Comparison of ENCODE assay signal across 14 cellular contexts in genomic region chr4:186266699-186267467, GRCh38. TPM values are rescaled to one million over a fixed set of nuclear protein-coding genes. Genes with fewer than 3 reads are reported as not detected.
DNase-seq lines count a peak whose midpoint lies in the region; ATAC-seq, FAIRE-seq and TF ChIP-seq lines count a peak whose summit lies in the region.
"Had no signal": no experiment of that assay in that cellular context is flagged by ENCODE, and none has a peak within 500 bp of the region (broad histone marks: within the 10 kb centered on the region; RNA-seq: fewer than 3 reads in every experiment).

No MANE protein-coding gene starts in this region.

- peaks cover 3% of the 10 kb centered on the region; the same call in 1 of the 2 replicates for H3K36me3 Mint-ChIP-seq in WTC11

- peak overlapping the region; percentile 100 for H3K27ac Mint-ChIP-seq in WTC11

- peaks cover 56% of the 10 kb centered on the region for H3K4me1 Mint-ChIP-seq in WTC11

- peak overlapping the region; percentile 65 for H3K4me3 Mint-ChIP-seq in WTC11

- TF ChIP-seq CTCF in WTC11 (IDR thresholded peaks at IDR 0.05) (no peak), testis (IDR thresholded peaks at IDR 0.05) (no peak)

- CTCF ChIA-PET in WTC11 (lab: Charles Lee), result interaction anchor here (1.6 kb wide), 1 partner anchor 31 kb away, joined by 4 read pairs; no protein-coding TSS in a partner anchor

- FAIRE-seq in GM12892 (lab: Jason Lieb, UNC), result no peak

- no peak for TF ChIP-seq POLR2A in testis (IDR thresholded peaks at IDR 0.05)
- TF ChIP-seq POLR2A in GM12892 (IDR thresholded peaks at IDR 0.05; ENCODE audit: low read depth, low read length), result no peak

- ATAC-seq in WTC11, result peak; percentile 90
- no peak for ATAC-seq in aorta (ENCODE audit: low FRiP score)

- POLR2A ChIA-PET in WTC11 (lab: Charles Lee), result interaction anchor here (0.6 to 3.0 kb wide), 3 partner anchors 16 to 457 kb away, joined by 3 to 13 read pairs (median 6); partner anchors contain the start of gene FAT1

- intact Hi-C loops in testis (cut with DNase I; ENCODE audit: low total_unique reads), result no loop called here
- intact Hi-C loops in aorta (cut with DNase I), result no loop called here

- WGBS in mesodermal cell (ENCODE audit: insufficient coverage in 2 of 2), 2 experiments, result 0 to 2% methylated on average over 1 to 5 of the region's 8 CpGs
- 25 to 26% methylated on average over 8 of the region's 8 CpGs for WGBS in testis, 2 donors
- 26 to 34% methylated on average over 8 of the region's 8 CpGs for WGBS in aorta, 2 donors

- H3K27me3 ChIP-seq in testis (no peaks in the 10 kb centered on the region), MG63 (no peaks in the 10 kb centered on the region), aorta (ENCODE audit: control insufficient read depth in 1 of 2, insufficient read depth in 2 of 2, low read length in 1 of 2) (no peaks in the 10 kb centered on the region)
- H3K27me3 ChIP-seq: adrenal gland had no signal

- H3K36me3 ChIP-seq in mesodermal cell (ENCODE audit: control insufficient read depth, insufficient read depth, low read length) (no peaks in the 10 kb centered on the region), testis (ENCODE audit: low read depth, missing control alignments) (no peaks in the 10 kb centered on the region), MG63 (no peaks in the 10 kb centered on the region), aorta (ENCODE audit: control insufficient read depth in 1 of 2, insufficient read depth in 2 of 2, low read length in 1 of 2) (no peaks in the 10 kb centered on the region)
- H3K36me3 ChIP-seq: adrenal gland had no signal

- H3K4me1 ChIP-seq in mesodermal cell (ENCODE audit: control insufficient read depth, insufficient read depth, low read length, poor library complexity, severe bottlenecking) (peaks cover 9% of the 10 kb centered on the region), testis (peaks cover 3% of the 10 kb centered on the region), aorta (ENCODE audit: control insufficient read depth in 1 of 2, insufficient read depth in 2 of 2, low read length in 2 of 2) (no peaks in the 10 kb centered on the region)
- H3K4me1 ChIP-seq: adrenal gland had no signal

- H3K4me3 ChIP-seq in mesodermal cell (ENCODE audit: extremely low read depth, insufficient read depth, low read length, poor library complexity, severe bottlenecking), result no peak overlapping the region
- no peak overlapping the region for H3K4me3 ChIP-seq in testis
- H3K4me3 ChIP-seq in MG63, result no peak overlapping the region
- no peak overlapping the region for H3K4me3 ChIP-seq in aorta (ENCODE audit: low read length in 2 of 2)
- H3K4me3 ChIP-seq: adrenal gland had no signal

- DNase-seq in WTC11 (ENCODE audit: low spot score) (peak; percentile 61), glomerular visceral epithelial cell (ENCODE audit: extremely low spot score) (peak; percentile 43), testis (peak; percentile 28), GM12892 (ENCODE audit: insufficient read length) (no peak), MG63 (no peak), aorta (no peak), NCI-H2107 treated with DMSO at 0.1 percent for 48 hours (lab: John Stamatoyannopoulos, UW; ENCODE audit: unreplicated experiment) (no peak)
- DNase-seq: activated CD4-positive, alpha-beta T cell treated with anti-CD3 and anti-CD28 coated beads for 1 hour; activated T-cell treated with anti-CD3 and anti-CD28 coated beads, Interleukin-2, amount 50 U/mL, for 1 hour; NCI-H2171 treated with DMSO at 0.1 percent for 48 hours had no signal

- H3K9me3 Mint-ChIP-seq in WTC11, result peaks cover 4% of the 10 kb centered on the region

- H3K27me3 Mint-ChIP-seq in WTC11 (ENCODE audit: low read depth), result no peaks in the 10 kb centered on the region

- no peaks in the 10 kb centered on the region for H3K9me3 ChIP-seq in mesodermal cell (ENCODE audit: control insufficient read depth, low read length)
- no peaks in the 10 kb centered on the region for H3K9me3 ChIP-seq in testis
- H3K9me3 ChIP-seq in MG63, result no peaks in the 10 kb centered on the region
- H3K9me3 ChIP-seq in aorta (ENCODE audit: control insufficient read depth, low read length), result peaks cover 2% of the 10 kb centered on the region
- H3K9me3 ChIP-seq: adrenal gland had no signal

- H3K27ac ChIP-seq in mesodermal cell (ENCODE audit: low read depth, low read length, severe bottlenecking) (peak overlapping the region; percentile 32), testis (no peak overlapping the region), aorta (ENCODE audit: low read depth in 1 of 2, low read length in 2 of 2) (no peak overlapping the region)
- H3K27ac ChIP-seq: adrenal gland had no signal

TF ChIP-seq in WTC11, 78 proteins besides CTCF, POLR2A, EP300 and RAD21 (continues in another document):
- TF ChIP-seq HMGA2 (CRISPR knock-in tag; IDR thresholded peaks at IDR 0.05) (no peak), GRHL2 (CRISPR knock-in tag; IDR thresholded peaks at IDR 0.05; ENCODE audit: insufficient replicate concordance, severe bottlenecking) (no peak), ZNF416 (CRISPR knock-in tag; IDR thresholded peaks at IDR 0.05) (no peak), JUN (CRISPR knock-in tag; IDR thresholded peaks at IDR 0.05) (no peak), ERG (CRISPR knock-in tag; IDR thresholded peaks at IDR 0.05) (no peak), ZNF263 (CRISPR knock-in tag; IDR thresholded peaks at IDR 0.05; ENCODE audit: low read depth) (no peak), GTF2I (CRISPR knock-in tag; conservative IDR thresholded peaks at IDR 0.05) (no peak), SOX15 (CRISPR knock-in tag; IDR thresholded peaks at IDR 0.05) (no peak), STAT6 (CRISPR knock-in tag; conservative IDR thresholded peaks at IDR 0.05; ENCODE audit: low read depth) (no peak), MXD4 (CRISPR knock-in tag; IDR thresholded peaks at IDR 0.05; ENCODE audit: borderline replicate concordance) (no peak), CREM (CRISPR knock-in tag; IDR thresholded peaks at IDR 0.05) (no peak), ATF2 (CRISPR knock-in tag; IDR thresholded peaks at IDR 0.05; ENCODE audit: borderline replicate concordance, low read depth) (no peak), FOXP1 (CRISPR knock-in tag; IDR thresholded peaks at IDR 0.05; ENCODE audit: borderline replicate concordance) (no peak), NFYB (CRISPR knock-in tag; conservative IDR thresholded peaks at IDR 0.05; ENCODE audit: low read depth) (no peak)

RNA-seq across cellular contexts. Expression of gene F11, which starts 0.9 kb away (rescaled TPM):
- total RNA-seq in WTC11 (2021) (1.6 to 1.9 TPM (median 1.6 TPM) in 3 replicates), testis (under 1 TPM in 1 of 2 donors, not detected in 1; 0.19 TPM), aorta (under 1 TPM; 0.26 to 0.48 TPM)
- not detected for polyA plus RNA-seq in mesodermal cell (2013, experiment 1 of 2)
- not detected for polyA plus RNA-seq in mesodermal cell (2013, experiment 2 of 2)
- polyA plus RNA-seq in testis (ENCODE audit: insufficient read depth, low read depth, low replicate concordance) (not detected), aorta (1 to 10 TPM in 1 of 2 donors, under 1 TPM in 1; 0.20 to 1.1 TPM)
- polyA plus RNA-seq in GM12892 (2012; ENCODE audit: missing spikeins), result not detected
- not detected in 2 replicates for total RNA-seq in MG63 (2014; rRNA removed; shearing (Covaris generic); ENCODE audit: low replicate concordance)
- total RNA-seq: mononuclear cell had no signal
- polyA plus RNA-seq: thymus had no signal

RNA-seq across cellular contexts. Expression of gene KLKB1, which starts 39.6 kb away (rescaled TPM):
- total RNA-seq in WTC11 (2021), result 9.8 to 10.1 TPM (median 10.1 TPM) in 3 replicates
- polyA plus RNA-seq in mesodermal cell (2013, experiment 1 of 2), result not detected
- polyA plus RNA-seq in mesodermal cell (2013, experiment 2 of 2), result not detected
- 1 to 10 TPM; 3.5 to 4.4 TPM for total RNA-seq in testis
- polyA plus RNA-seq in testis (ENCODE audit: insufficient read depth, low read depth, low replicate concordance), result 2.7 TPM
- not detected for polyA plus RNA-seq in GM12892 (2012; ENCODE audit: missing spikeins)
- not detected in 2 replicates for total RNA-seq in MG63 (2014; rRNA removed; shearing (Covaris generic); ENCODE audit: low replicate concordance)
- total RNA-seq in aorta, result 1 to 10 TPM; 1.2 to 2.2 TPM
- polyA plus RNA-seq in aorta, result 1 to 10 TPM in 1 of 2 donors, not detected in 1; 7.3 TPM

Comparison
In these comparisons a context has a peak if more than half of its experiments do, and no peak if none do; other contexts are left out.
1. DNase-seq: peak in WTC11 (single experiment), glomerular visceral epithelial cell (single experiment) and testis (single experiment); none in GM12892 (single experiment), MG63 (single experiment), aorta (0 of 2) and NCI-H2107 treated with DMSO at 0.1 percent for 48 hours (single experiment).